ENCODE assay signal across 30 cellular contexts in the genomic region with DNA sequence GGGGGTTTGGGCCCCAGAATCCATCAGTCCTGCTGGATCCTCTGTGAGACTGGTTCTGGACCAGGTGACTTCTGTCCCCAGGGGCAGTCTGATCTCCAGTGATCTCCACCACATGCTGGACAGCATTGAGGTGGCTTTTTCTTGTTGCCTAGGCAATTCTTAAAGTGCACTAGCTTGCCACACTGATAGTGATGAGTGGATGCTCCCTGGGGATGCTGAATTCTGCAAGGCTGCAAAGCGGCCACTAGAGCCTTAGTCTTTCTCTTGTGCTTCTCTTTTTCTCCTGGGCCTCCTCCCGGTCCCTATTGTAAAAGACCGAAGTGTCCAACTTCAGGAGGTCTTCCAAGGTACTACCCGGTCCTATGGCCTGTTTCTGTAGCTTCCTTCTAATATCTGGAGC.
DNase-seq lines count a peak whose midpoint lies in the region; ATAC-seq, FAIRE-seq and TF ChIP-seq lines count a peak whose summit lies in the region.
"Had no signal": no experiment of that assay in that cellular context is flagged by ENCODE, and none has a peak within 500 bp of the region (broad histone marks: within the 10 kb centered on the region; RNA-seq: fewer than 3 reads in every experiment).

No MANE protein-coding gene starts in this region.

- no peak overlapping the region for H2AFZ ChIP-seq in GM23248
- H2AFZ ChIP-seq in GM12878 (ENCODE audit: control insufficient read depth, low read depth, low read length), result no peak overlapping the region

- H3K36me3 ChIP-seq in GM23248 (ENCODE audit: low read depth) (no peaks in the 10 kb centered on the region), GM12878 (ENCODE audit: control insufficient read depth in 2 of 2, insufficient read depth in 2 of 2, low read length in 1 of 2) (no peaks in the 10 kb centered on the region), left lung (no peaks in the 10 kb centered on the region)
- H3K36me3 ChIP-seq: SJCRH30 had no signal

- no TSS peak for BruUV-seq in GM12878 (replicated peaks; lab: Mats Ljungman, UMichigan)

- TF ChIP-seq EP300 in GM12878 (IDR thresholded peaks at IDR 0.05; ENCODE audit: borderline replicate concordance in 1 of 2, control insufficient read depth in 1 of 2, low read depth in 2 of 2, low read length in 2 of 2), result no peak

- no peaks in the 10 kb centered on the region for H3K9me3 ChIP-seq in GM23248 (ENCODE audit: low read depth)
- no peaks in the 10 kb centered on the region for H3K9me3 ChIP-seq in GM12878 (replicated peaks; ENCODE audit: control insufficient read depth, insufficient read depth, low read length)
- no peaks in the 10 kb centered on the region for H3K9me3 ChIP-seq in right cardiac atrium (ENCODE audit: control insufficient read depth, low read length)
- no peaks in the 10 kb centered on the region for H3K9me3 ChIP-seq in left lung
- H3K9me3 ChIP-seq: SJCRH30 had no signal

- H3K27ac Mint-ChIP-seq in glutamatergic neuron (ENCODE audit: unreplicated experiment), result no peak overlapping the region
- H3K27ac Mint-ChIP-seq: CD4-positive, alpha-beta memory T cell had no signal

- no peak for TF ChIP-seq CTCF in GM12878 (IDR thresholded peaks at IDR 0.05 in 2 of 3, conservative IDR thresholded peaks at IDR 0.05 in 1 of 3; ENCODE audit: control insufficient read depth in 2 of 3, extremely low read depth in 1 of 3, insufficient read depth in 1 of 3, low read depth in 3 of 3, low read length in 3 of 3)
- TF ChIP-seq CTCF in glutamatergic neuron (IDR thresholded peaks at IDR 0.05; ENCODE audit: partially characterized antibody, unreplicated experiment), result no peak
- TF ChIP-seq CTCF in left lung (IDR thresholded peaks at IDR 0.05), result no peak

- no peak for FAIRE-seq in GM12878 (lab: Jason Lieb, UNC)
- FAIRE-seq: A204.1, GM12891, GM19239, H54, HTR-8/SVneo had no signal

- no peaks in the 10 kb centered on the region for H3K9me2 ChIP-seq in GM23248 (ENCODE audit: insufficient read depth)

- DNase-seq in AG20443 (ENCODE audit: low spot score), result peak; percentile 20
- peak; percentile 41 for DNase-seq in GM23248
- DNase-seq in GM12878 (ENCODE audit: low read depth, low spot score), result no peak
- DNase-seq in glutamatergic neuron, result peak; percentile 22
- DNase-seq in right cardiac atrium, result no peak
- no peak for DNase-seq in left lung
- DNase-seq: AML-193; C1 segment of cervical spinal cord; CD4-positive, alpha-beta memory T cell; COR-L47; DMS53; KG1; NCI-H1092; NCI-H1436; NCI-H187; NCI-H2081 treated with DMSO at 0.1 percent for 48 hours; NCI-H446; NCI-H524 treated with DMSO at 0.1 percent for 48 hours; NCI-H774; PC-3; SJCRH30 had no signal

- H3K9me3 Mint-ChIP-seq in glutamatergic neuron (ENCODE audit: unreplicated experiment), result no peaks in the 10 kb centered on the region
- H3K9me3 Mint-ChIP-seq: CD4-positive, alpha-beta memory T cell had no signal

- no peak for TF ChIP-seq POLR2A in GM12878 (IDR thresholded peaks at IDR 0.05; ENCODE audit: low read depth, low read length)

- SMC1A ChIA-PET in GM12878 (lab: Charles Lee; ENCODE audit: uncharacterized antibody, unreplicated experiment), result interaction anchor here (0.7 to 2.2 kb wide), 4 partner anchors 8 to 188 kb away, joined by 3 to 8 read pairs (median 3); no protein-coding TSS in a partner anchor

- POLR2A ChIA-PET in GM12878 (lab: Charles Lee), result interaction anchor here (0.5 to 0.6 kb wide), 2 partner anchors 69 to 371 kb away, joined by 3 to 8 read pairs; no protein-coding TSS in a partner anchor

- H3K79me2 ChIP-seq in GM23248 (ENCODE audit: insufficient read depth) (no peaks in the 10 kb centered on the region), GM12878 (ENCODE audit: control insufficient read depth, insufficient read depth, low read length) (no peaks in the 10 kb centered on the region)

- no peak overlapping the region for H3K27ac ChIP-seq in GM23248
- H3K27ac ChIP-seq in GM12878 (ENCODE audit: control insufficient read depth, insufficient read depth), result no peak overlapping the region
- H3K27ac ChIP-seq in right cardiac atrium (ENCODE audit: low read length), result no peak overlapping the region
- H3K27ac ChIP-seq in left lung, result no peak overlapping the region
- H3K27ac ChIP-seq: SJCRH30 had no signal

- H4K20me1 ChIP-seq in GM23248 (ENCODE audit: insufficient read depth), result no peaks in the 10 kb centered on the region
- no peaks in the 10 kb centered on the region for H4K20me1 ChIP-seq in GM12878 (ENCODE audit: control insufficient read depth, insufficient read depth)

- H3K9ac ChIP-seq in GM23248 (no peak overlapping the region), GM12878 (ENCODE audit: control insufficient read depth, insufficient read depth, low read length) (no peak overlapping the region)

- RAD21 ChIA-PET in GM12878 (lab: Charles Lee; ENCODE audit: unreplicated experiment), result no interaction called here

- peaks cover 7% of the 10 kb centered on the region for H3K4me1 Mint-ChIP-seq in glutamatergic neuron (ENCODE audit: low read depth, unreplicated experiment)
- H3K4me1 Mint-ChIP-seq: CD4-positive, alpha-beta memory T cell had no signal

- WGBS in GM23248 (ENCODE audit: low coverage in 1 of 2, low lambda C conversion rate in 2 of 2, missing lambda C conversion rate in 2 of 2), 2 experiments, result 76 to 77% methylated on average over 4 of the region's 4 CpGs
- 62% methylated on average over 4 of the region's 4 CpGs for WGBS in GM12878 (ENCODE audit: insufficient coverage, insufficient replicate concordance, low lambda C conversion rate, missing lambda C conversion rate)
- 84% methylated on average over 4 of the region's 4 CpGs for WGBS in right cardiac atrium

- in situ Hi-C loops in GM23248 (cut with MboI), result loop anchor here (5.0 to 25.0 kb wide), 2 partner anchors 109 to 664 kb away; no protein-coding TSS in a partner anchor
- in situ Hi-C loops in GM12878 (cut with MboI), result no loop called here

- H3K27me3 ChIP-seq in GM23248 (replicated peaks; ENCODE audit: insufficient read depth), result no peaks in the 10 kb centered on the region
- H3K27me3 ChIP-seq in GM12878 (replicated peaks in 1 of 2; ENCODE audit: control insufficient read depth in 2 of 2, insufficient read depth in 2 of 2, low read length in 1 of 2), result no peaks in the 10 kb centered on the region
- H3K27me3 ChIP-seq in right cardiac atrium (ENCODE audit: control insufficient read depth, insufficient read depth), result no peaks in the 10 kb centered on the region
- peaks cover 0 to 8% of the 10 kb centered on the region in 2 donors for H3K27me3 ChIP-seq in left lung
- H3K27me3 ChIP-seq: SJCRH30 had no signal

- no peaks in the 10 kb centered on the region for H3F3A ChIP-seq in GM23248 (ENCODE audit: insufficient read depth)

- peaks cover 9% of the 10 kb centered on the region for H3K4me1 ChIP-seq in GM23248 (ENCODE audit: insufficient read depth)
- H3K4me1 ChIP-seq in GM12878 (ENCODE audit: control insufficient read depth, insufficient read depth, low read length), result no peaks in the 10 kb centered on the region
- H3K4me1 ChIP-seq in right cardiac atrium (ENCODE audit: control insufficient read depth, insufficient read depth, low read length), result no peaks in the 10 kb centered on the region
- H3K4me1 ChIP-seq in left lung, result no peaks in the 10 kb centered on the region
- H3K4me1 ChIP-seq: SJCRH30 had no signal

- no peak overlapping the region for H3K4me3 Mint-ChIP-seq in glutamatergic neuron (ENCODE audit: unreplicated experiment)
- H3K4me3 Mint-ChIP-seq: CD4-positive, alpha-beta memory T cell had no signal

- H3K36me3 Mint-ChIP-seq in glutamatergic neuron (ENCODE audit: unreplicated experiment), result no peaks in the 10 kb centered on the region
- H3K36me3 Mint-ChIP-seq: CD4-positive, alpha-beta memory T cell had no signal

- intact Hi-C loops in GM12878 (cut with micrococcal nuclease; ENCODE audit: unreplicated experiment), result no loop called here
- intact Hi-C loops in right cardiac atrium (cut with DNase I), result no loop called here
- intact Hi-C loops in left lung (cut with DNase I), result no loop called here

- H3K4me3 ChIP-seq in GM23248 (no peak overlapping the region), GM12878 (no peak overlapping the region), right cardiac atrium (ENCODE audit: low read length) (no peak overlapping the region), left lung (no peak overlapping the region)
- H3K4me3 ChIP-seq: SJCRH30 had no signal

- H3K27me3 Mint-ChIP-seq in glutamatergic neuron (ENCODE audit: unreplicated experiment), result no peaks in the 10 kb centered on the region

- ATAC-seq in GM12878, result peak; percentile 26; the same call in 1 of the 3 replicates
- no peak for ATAC-seq in right cardiac atrium
- ATAC-seq in GM19035 (IDR thresholded peaks at IDR 0.05; ENCODE audit: unreplicated experiment), result no peak
- no peak for ATAC-seq in left lung
- no peak for ATAC-seq in HG02763 (IDR thresholded peaks at IDR 0.05; ENCODE audit: unreplicated experiment)
- ATAC-seq: PC-3, Right ventricle myocardium inferior, SK-N-SH treated with all-trans-retinoic acid at 6 μM for 48 hours had no signal

- no peak for TF ChIP-seq RAD21 in GM12878 (IDR thresholded peaks at IDR 0.05; ENCODE audit: insufficient read depth, low read depth, low read length)

- CTCF ChIA-PET in GM12878 (lab: Yijun Ruan, JAX), result interaction anchor here (0.8 to 2.8 kb wide), 3 partner anchors 8 to 9 kb away, joined by 3 to 10 read pairs (median 7); no protein-coding TSS in a partner anchor

- H3K4me2 ChIP-seq in GM23248 (ENCODE audit: unreplicated experiment) (no peak overlapping the region), GM12878 (ENCODE audit: control insufficient read depth, insufficient read depth) (no peak overlapping the region)

TF ChIP-seq in GM12878, 131 proteins besides CTCF, POLR2A, EP300 and RAD21 (continues in another document):
- TF ChIP-seq SREBF1 (IDR thresholded peaks at IDR 0.05; ENCODE audit: low read length) (no peak), SIN3A (IDR thresholded peaks at IDR 0.05; ENCODE audit: low read depth, low read length) (no peak), CREM (IDR thresholded peaks at IDR 0.05; ENCODE audit: low read depth) (no peak), ASH2L (IDR thresholded peaks at IDR 0.05; ENCODE audit: borderline replicate concordance, low read depth) (no peak), ZNF217 (IDR thresholded peaks at IDR 0.05) (no peak), MYB (IDR thresholded peaks at IDR 0.05; ENCODE audit: borderline replicate concordance, low read depth, low read length) (no peak), BRCA1 (IDR thresholded peaks at IDR 0.05; ENCODE audit: low read depth, low read length) (no peak), GABPA (IDR thresholded peaks at IDR 0.05; ENCODE audit: low read depth) (no peak)
- TF ChIP-seq, protein P1, sequence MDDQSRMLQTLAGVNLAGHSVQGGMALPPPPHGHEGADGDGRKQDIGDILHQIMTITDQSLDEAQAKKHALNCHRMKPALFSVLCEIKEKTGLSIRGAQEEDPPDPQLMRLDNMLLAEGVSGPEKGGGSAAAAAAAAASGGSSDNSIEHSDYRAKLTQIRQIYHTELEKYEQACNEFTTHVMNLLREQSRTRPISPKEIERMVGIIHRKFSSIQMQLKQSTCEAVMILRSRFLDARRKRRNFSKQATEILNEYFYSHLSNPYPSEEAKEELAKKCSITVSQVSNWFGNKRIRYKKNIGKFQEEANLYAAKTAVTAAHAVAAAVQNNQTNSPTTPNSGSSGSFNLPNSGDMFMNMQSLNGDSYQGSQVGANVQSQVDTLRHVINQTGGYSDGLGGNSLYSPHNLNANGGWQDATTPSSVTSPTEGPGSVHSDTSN (IDR thresholded peaks at IDR 0.05; ENCODE audit: insufficient replicate concordance, low read depth, low read length), result no peak

Comparison
In these comparisons a context has a peak if more than half of its experiments do, and no peak if none do; other contexts are left out.
1. DNase-seq: peak in AG20443 (single experiment), GM23248 (single experiment) and glutamatergic neuron (single experiment); none in GM12878 (single experiment), right cardiac atrium (0 of 3) and left lung (0 of 2).